Comparison of ENCODE assay signal across 26 cellular contexts in genomic region chr3:8723612-8724011, GRCh38. TPM values are rescaled to one million over a fixed set of nuclear protein-coding genes. Genes with fewer than 3 reads are reported as not detected.
DNase-seq lines count a peak whose midpoint lies in the region; ATAC-seq, FAIRE-seq and TF ChIP-seq lines count a peak whose summit lies in the region.
"Had no signal": no experiment of that assay in that cellular context is flagged by ENCODE, and none has a peak within 500 bp of the region (broad histone marks: within the 10 kb centered on the region; RNA-seq: fewer than 3 reads in every experiment).

No MANE protein-coding gene starts in this region.

- H4K20me1 ChIP-seq in H9 (ENCODE audit: control insufficient read depth, insufficient read depth, insufficient read length) = no peaks in the 10 kb centered on the region
- H4K20me1 ChIP-seq in PC-9 (ENCODE audit: insufficient read depth) = no peaks in the 10 kb centered on the region
- H4K20me1 ChIP-seq in H1 (replicated peaks in 1 of 2; ENCODE audit: control insufficient read depth in 1 of 2, insufficient read depth in 2 of 2, low read length in 2 of 2) = no peaks in the 10 kb centered on the region
- H4K20me1 ChIP-seq: BLaER1 treated with 17β-estradiol and CSF1 and Interleukin-3, amounts not matched to agents 10 nM and 100 nM had no signal

- no peaks in the 10 kb centered on the region for H3K23me2 ChIP-seq in H9 (ENCODE audit: insufficient read length, low read depth, low read length, poor library complexity, severe bottlenecking)
- H3K23me2 ChIP-seq in H1 (ENCODE audit: low read depth, low read length) = no peaks in the 10 kb centered on the region

- TF ChIP-seq EP300 in H1 (IDR thresholded peaks at IDR 0.05; ENCODE audit: borderline replicate concordance in 1 of 2, low read depth in 2 of 2, low read length in 2 of 2) = no peak

- intact Hi-C loops in PC-9 (cut with micrococcal nuclease; ENCODE audit: unreplicated experiment) = loop anchor here (1.0 kb wide), 1 partner anchor 17 kb away; no protein-coding TSS in a partner anchor
- intact Hi-C loops in spleen (cut with DNase I; ENCODE audit: low total_unique reads) = no loop called here

- peaks cover 78% of the 10 kb centered on the region for H3K27me3 Mint-ChIP-seq in H9 (ENCODE audit: low read depth)
- H3K27me3 Mint-ChIP-seq: CD4-positive, alpha-beta T cell had no signal

- no peaks in the 10 kb centered on the region for H3K9me2 ChIP-seq in PC-9 (ENCODE audit: insufficient read depth)

- no peak overlapping the region for H3K14ac ChIP-seq in H9 (ENCODE audit: insufficient read depth, low read length)
- H3K14ac ChIP-seq in H1 (ENCODE audit: insufficient read length) = no peak overlapping the region

- CTCF ChIA-PET in PC-9 (lab: Charles Lee) = no interaction called here
- CTCF ChIA-PET in H1 (lab: Charles Lee; ENCODE audit: partially characterized antibody) = interaction anchor here (0.9 to 1.9 kb wide), 6 partner anchors 9 to 59 kb away, joined by 3 to 6 read pairs (median 4); partner anchors contain the start of gene OXTR

- H2BK120ac ChIP-seq in H9 (ENCODE audit: low read depth, low read length, poor library complexity, severe bottlenecking) (no peak overlapping the region), H1 (replicated peaks; ENCODE audit: low read depth, low read length) (no peak overlapping the region), mesendoderm (ENCODE audit: low read depth, low read length) (no peak overlapping the region)

- no peaks in the 10 kb centered on the region; the same call in 1 of the 2 replicates for H3K4me1 ChIP-seq in H9 (ENCODE audit: insufficient read depth, low read length)
- peaks cover 20% of the 10 kb centered on the region for H3K4me1 ChIP-seq in PC-9 (replicated peaks; ENCODE audit: insufficient read depth)
- H3K4me1 ChIP-seq in H1 (replicated peaks in 1 of 4; ENCODE audit: control insufficient read depth in 3 of 4, insufficient read depth in 4 of 4, low read length in 3 of 4) = peaks cover 0 to 2% (median 0%) of the 10 kb centered on the region in 4 experiments; a peak in 2 of 7 replicates
- H3K4me1 ChIP-seq in mesendoderm (ENCODE audit: control insufficient read depth, low read depth, low read length) = peaks cover 4% of the 10 kb centered on the region
- H3K4me1 ChIP-seq in spleen = no peaks in the 10 kb centered on the region
- H3K4me1 ChIP-seq: BE2C; BLaER1 treated with 17β-estradiol and CSF1 and Interleukin-3, amounts not matched to agents 10 nM and 100 nM; HAP-1 had no signal

- H3K4me3 ChIP-seq in PC-9 (no peak overlapping the region), H1 (ENCODE audit: extremely low read depth in 1 of 4, insufficient read depth in 2 of 4, low read depth in 3 of 4, low read length in 4 of 4) (no peak overlapping the region), mesendoderm (ENCODE audit: low read length) (no peak overlapping the region), spleen (no peak overlapping the region)
- H3K4me3 ChIP-seq: A549; BLaER1 treated with 17β-estradiol and CSF1 and Interleukin-3, amounts not matched to agents 10 nM and 100 nM; GM23248; HAP-1 had no signal

- H3K79me1 ChIP-seq in H9 (ENCODE audit: insufficient read depth, low read depth, low read length, poor library complexity, severe bottlenecking) (no peaks in the 10 kb centered on the region), H1 (ENCODE audit: low read depth, low read length) (no peaks in the 10 kb centered on the region), mesendoderm (ENCODE audit: low read length) (no peaks in the 10 kb centered on the region)

- H2BK12ac ChIP-seq in H9 (ENCODE audit: insufficient read length, low read depth, low read length) (no peak overlapping the region), H1 (ENCODE audit: low read depth, low read length) (no peak overlapping the region)

- H3K79me2 ChIP-seq in H9 (ENCODE audit: insufficient read depth, low read length) (no peaks in the 10 kb centered on the region), PC-9 (ENCODE audit: low read depth) (no peaks in the 10 kb centered on the region), H1 (ENCODE audit: control insufficient read depth in 1 of 2, insufficient read depth in 2 of 2, low read length in 2 of 2) (no peaks in the 10 kb centered on the region), mesendoderm (ENCODE audit: control insufficient read depth, insufficient read depth, low read length) (no peaks in the 10 kb centered on the region)

- H3K36me3 Mint-ChIP-seq in H9 (ENCODE audit: insufficient read depth in 1 of 3, low read depth in 3 of 3) = no peaks in the 10 kb centered on the region
- H3K36me3 Mint-ChIP-seq: CD14-positive monocyte; CD8-positive, alpha-beta memory T cell had no signal

- H3K56ac ChIP-seq in H9 (ENCODE audit: insufficient read length, low read depth, low read length) (no peak overlapping the region), H1 (replicated peaks; ENCODE audit: insufficient read length, low read depth, low read length) (no peak overlapping the region), mesendoderm (ENCODE audit: low read length) (no peak overlapping the region)

- no peak for FAIRE-seq in H1 (lab: Jason Lieb, UNC)
- FAIRE-seq: A549, D721Med, GM12891 had no signal

- H2AFZ ChIP-seq in H9 (ENCODE audit: low read length) (no peak overlapping the region), PC-9 (no peak overlapping the region), H1 (ENCODE audit: low read length) (no peak overlapping the region)
- H2AFZ ChIP-seq: GM23248 had no signal

- no peaks in the 10 kb centered on the region for H3K27me3 ChIP-seq in H9 (ENCODE audit: insufficient read depth, low read length)
- H3K27me3 ChIP-seq in PC-9 (ENCODE audit: insufficient read depth, low read depth) = no peaks in the 10 kb centered on the region
- no peaks in the 10 kb centered on the region; a peak in 1 of 7 replicates for H3K27me3 ChIP-seq in H1 (replicated peaks in 1 of 4; ENCODE audit: control insufficient read depth in 3 of 4, extremely low read depth in 1 of 4, insufficient read depth in 3 of 4, low read length in 3 of 4)
- no peaks in the 10 kb centered on the region for H3K27me3 ChIP-seq in mesendoderm (ENCODE audit: insufficient read depth, low read length, poor library complexity)
- peaks cover 0 to 3% (median 0%) of the 10 kb centered on the region in 7 donors for H3K27me3 ChIP-seq in spleen (replicated peaks in 1 of 7)
- H3K27me3 ChIP-seq: BE2C; BLaER1 treated with 17β-estradiol and CSF1 and Interleukin-3, amounts not matched to agents 10 nM and 100 nM had no signal

- peaks cover 14% of the 10 kb centered on the region; the same call in 1 of the 2 replicates for H3F3A ChIP-seq in PC-9 (ENCODE audit: insufficient read depth, low read depth)

- H3K4me1 Mint-ChIP-seq in H9 = peaks cover 16 to 17% of the 10 kb centered on the region in 2 experiments
- H3K4me1 Mint-ChIP-seq: CD14-positive monocyte; CD8-positive, alpha-beta memory T cell had no signal

- no peak for TF ChIP-seq POLR2A in H1 (IDR thresholded peaks at IDR 0.05; ENCODE audit: control extremely low read depth in 1 of 2, low read depth in 2 of 2, low read length in 2 of 2)
- TF ChIP-seq POLR2A in spleen (IDR thresholded peaks at IDR 0.05) = no peak

- no peak overlapping the region for H3K27ac ChIP-seq in H9 (ENCODE audit: insufficient read length, low read depth, low read length)
- peak overlapping the region; percentile 36 for H3K27ac ChIP-seq in PC-9
- no peak overlapping the region for H3K27ac ChIP-seq in H1 (ENCODE audit: low read depth, low read length)
- H3K27ac ChIP-seq in mesendoderm (ENCODE audit: low read depth, low read length) = no peak overlapping the region
- no peak overlapping the region for H3K27ac ChIP-seq in spleen
- H3K27ac ChIP-seq: A549; BLaER1 treated with 17β-estradiol and CSF1 and Interleukin-3, amounts not matched to agents 10 nM and 100 nM; GM23248 had no signal

- no peak overlapping the region for H3T11ph ChIP-seq in H9 (ENCODE audit: low read length)

- H2BK15ac ChIP-seq in H9 (ENCODE audit: low read depth, low read length) = no peak overlapping the region
- H2BK15ac ChIP-seq in H1 (ENCODE audit: low read length) = no peak overlapping the region
- H2BK15ac ChIP-seq in mesendoderm (replicated peaks; ENCODE audit: low read depth) = no peak overlapping the region

- H3K9ac ChIP-seq in H9 (ENCODE audit: extremely low read depth, insufficient read length, low read length) (no peak overlapping the region), H1 (replicated peaks in 1 of 4; ENCODE audit: extremely low read depth in 1 of 4, low read depth in 3 of 4, low read length in 3 of 4) (no peak overlapping the region), mesendoderm (ENCODE audit: low read length) (no peak overlapping the region)
- H3K9ac ChIP-seq: BLaER1 treated with 17β-estradiol and CSF1 and Interleukin-3, amounts not matched to agents 10 nM and 100 nM; GM23248 had no signal

- peaks cover 3 to 4% of the 10 kb centered on the region in 2 experiments; a peak in 4 of 5 replicates for H3K9me3 Mint-ChIP-seq in H9
- H3K9me3 Mint-ChIP-seq: HFFc6 had no signal

- no peak overlapping the region for H3K18ac ChIP-seq in H9 (ENCODE audit: insufficient read length, low read depth, low read length)
- no peak overlapping the region for H3K18ac ChIP-seq in H1 (ENCODE audit: extremely low read depth, low read length)
- peak overlapping the region; percentile 24 for H3K18ac ChIP-seq in mesendoderm (ENCODE audit: low read length)

- POLR2A ChIA-PET in PC-9 (lab: Charles Lee; ENCODE audit: unreplicated experiment) = no interaction called here
- POLR2A ChIA-PET in H1 (lab: Charles Lee; ENCODE audit: partially characterized antibody) = no interaction called here

- H4K91ac ChIP-seq in H9 (ENCODE audit: insufficient read length, low read depth, low read length) = no peak overlapping the region
- H4K91ac ChIP-seq in H1 (replicated peaks; ENCODE audit: insufficient read length, low read length) = no peak overlapping the region

- H2AK5ac ChIP-seq in H9 (ENCODE audit: insufficient read length, low read length) (no peak overlapping the region), H1 (ENCODE audit: low read depth, low read length) (no peak overlapping the region), mesendoderm (ENCODE audit: low read length) (no peak overlapping the region)

- no peak for TF ChIP-seq RAD21 in H1 (IDR thresholded peaks at IDR 0.05 in 1 of 2, conservative IDR thresholded peaks at IDR 0.05 in 1 of 2; ENCODE audit: low read depth in 2 of 2, low read length in 2 of 2)

- ATAC-seq in GM18502 (IDR thresholded peaks at IDR 0.05; ENCODE audit: poor library complexity, unreplicated experiment) = no peak
- ATAC-seq: A549 had no signal

- TF ChIP-seq CTCF in H9 (conservative IDR thresholded peaks at IDR 0.05) (no peak), PC-9 (conservative IDR thresholded peaks at IDR 0.05) (no peak), H1 (IDR thresholded peaks at IDR 0.05; ENCODE audit: control extremely low read depth in 1 of 3, insufficient read depth in 1 of 3, low read depth in 1 of 3, low read length in 3 of 3) (no peak), spleen (IDR thresholded peaks at IDR 0.05 in 8 of 11, conservative IDR thresholded peaks at IDR 0.05 in 3 of 11) (no peak)

- DNase-seq in H9 (peak; percentile 45), PC-9 (no peak), H1 (ENCODE audit: low read depth in 1 of 2, low spot score in 2 of 2) (no peak), mesendoderm (peak; percentile 48), spleen (no peak), GM03348 (ENCODE audit: low spot score) (no peak)
- DNase-seq: 8988T; ACHN; AML-193; BE2C; CD4-positive, alpha-beta T cell; CD8-positive, alpha-beta memory T cell; DMS 273 treated with DMSO at 0.1 percent for 48 hours; DMS79; EL; GDM1; GM23248; HFFc6 had no signal

- H3K4ac ChIP-seq in H9 (ENCODE audit: low read depth, low read length) (no peak overlapping the region), H1 (replicated peaks; ENCODE audit: insufficient read length, low read depth, low read length) (no peak overlapping the region), mesendoderm (ENCODE audit: low read depth, low read length) (no peak overlapping the region)

- H3K36me3 ChIP-seq in PC-9 (ENCODE audit: low read depth) (no peaks in the 10 kb centered on the region), H1 (ENCODE audit: control insufficient read depth in 2 of 4, insufficient read depth in 4 of 4, low read length in 3 of 4) (no peaks in the 10 kb centered on the region), mesendoderm (ENCODE audit: control insufficient read depth, insufficient read depth, low read length) (no peaks in the 10 kb centered on the region), spleen (no peaks in the 10 kb centered on the region)
- H3K36me3 ChIP-seq: BE2C; BLaER1 treated with 17β-estradiol and CSF1 and Interleukin-3, amounts not matched to agents 10 nM and 100 nM; HAP-1 had no signal

- no peak overlapping the region for H2BK20ac ChIP-seq in H9 (ENCODE audit: low read depth, low read length, poor library complexity, severe bottlenecking)
- no peak overlapping the region for H2BK20ac ChIP-seq in H1 (ENCODE audit: low read length)

- WGBS in H9 (ENCODE audit: extremely low coverage, insufficient read length, low lambda C conversion rate) = no CpG with 5 or more reads among the region's 3 CpGs
- WGBS in H1 (ENCODE audit: extremely low coverage in 1 of 2, insufficient coverage in 1 of 2, insufficient read length in 1 of 2, insufficient replicate concordance in 2 of 2, low coverage in 1 of 2, low lambda C conversion rate in 2 of 2, missing lambda C conversion rate in 1 of 2), 2 experiments = 75% methylated on average over 3 of the region's 3 CpGs; no CpG with 5 or more reads in 1 of the 2 experiments
- no CpG with 5 or more reads among the region's 3 CpGs for WGBS in mesendoderm (ENCODE audit: extremely low coverage, insufficient coverage, low lambda C conversion rate)
- WGBS in spleen, 5 donors = 53 to 65% (median 58%) methylated on average over 3 of the region's 3 CpGs

- no peak overlapping the region for H3K4me3 Mint-ChIP-seq in H9
- H3K4me3 Mint-ChIP-seq: CD14-positive monocyte; CD4-positive, alpha-beta T cell; CD8-positive, alpha-beta memory T cell; HFFc6 had no signal

- no peak overlapping the region for H2BK5ac ChIP-seq in H9 (ENCODE audit: insufficient read length, low read length)
- H2BK5ac ChIP-seq in H1 (ENCODE audit: low read depth, low read length) = no peak overlapping the region
- no peak overlapping the region for H2BK5ac ChIP-seq in mesendoderm (ENCODE audit: low read length)

- BruUV-seq in PC-9 (replicated peaks; lab: Mats Ljungman, UMichigan) = no TSS peak

- H3K9me3 ChIP-seq in H9 (ENCODE audit: control insufficient read depth, low read depth, low read length) (no peaks in the 10 kb centered on the region), PC-9 (ENCODE audit: insufficient read depth, low read depth) (no peaks in the 10 kb centered on the region), H1 (ENCODE audit: insufficient read depth in 2 of 2, low read depth in 1 of 2, low read length in 1 of 2) (no peaks in the 10 kb centered on the region), spleen (peaks cover 0 to 11% (median 9%) of the 10 kb centered on the region in 8 donors)
- H3K9me3 ChIP-seq: BE2C, HAP-1 had no signal

- H4K8ac ChIP-seq in H9 (replicated peaks; ENCODE audit: insufficient read length, low read depth, low read length) (no peak overlapping the region), H1 (ENCODE audit: extremely low read depth, insufficient read depth, low read length) (no peak overlapping the region), mesendoderm (ENCODE audit: low read depth, low read length) (no peak overlapping the region)

- H3K27ac Mint-ChIP-seq in H9 = no peak overlapping the region
- H3K27ac Mint-ChIP-seq: CD14-positive monocyte; CD4-positive, alpha-beta T cell; CD8-positive, alpha-beta memory T cell; HFFc6 had no signal

- no peak overlapping the region for H3K4me2 ChIP-seq in H9 (ENCODE audit: insufficient read depth, insufficient read length, low read length)
- peak overlapping the region; percentile 49; the same call in 1 of the 2 replicates for H3K4me2 ChIP-seq in PC-9
- no peak overlapping the region for H3K4me2 ChIP-seq in H1 (ENCODE audit: insufficient read depth in 1 of 2, low read depth in 2 of 2, low read length in 2 of 2)
- no peak overlapping the region for H3K4me2 ChIP-seq in mesendoderm (ENCODE audit: low read length)
- H3K4me2 ChIP-seq: BLaER1 treated with 17β-estradiol and CSF1 and Interleukin-3, amounts not matched to agents 10 nM and 100 nM had no signal

- H4K5ac ChIP-seq in H9 (ENCODE audit: insufficient read length, low read depth, low read length) (no peak overlapping the region), H1 (ENCODE audit: insufficient read length, low read depth, low read length) (no peak overlapping the region), mesendoderm (ENCODE audit: low read length) (no peak overlapping the region)

- H3K23ac ChIP-seq in H9 (ENCODE audit: insufficient read length, low read depth, low read length) = no peak overlapping the region
- no peak overlapping the region for H3K23ac ChIP-seq in H1 (ENCODE audit: insufficient read length)
- no peak overlapping the region for H3K23ac ChIP-seq in mesendoderm (ENCODE audit: low read length)

RNA-seq across cellular contexts. Expression of gene CAV3, which starts 10.0 kb away (rescaled TPM):
- not detected in 2 replicates for total RNA-seq in H9 (2021)
- 0.24 TPM in 1 of 2 replicates, not detected in the other for total RNA-seq in PC-9 (2021)
- total RNA-seq in H1 (2021; fragmentation: NEBNext Ultra II Directional; extraction: Animal tissue kit (Norgen Biotek cat#: 25700)) = not detected in 2 replicates
- not detected in 2 replicates for polyA plus RNA-seq in H1 (2011; rRNA removed)
- not detected for polyA plus RNA-seq in H1 (2011; cell fraction: cytosol; rRNA removed)
- polyA plus RNA-seq in H1 (2011; cell fraction: nucleus; rRNA removed) = not detected
- polyA plus RNA-seq in H1 (2012, experiment 1 of 2) = 0.15 TPM in 1 of 4 replicates, not detected in the others
- not detected for polyA plus RNA-seq in H1 (2012, experiment 2 of 2)
- polyA plus RNA-seq in H1 (2013, experiment 1 of 2) = not detected
- polyA plus RNA-seq in H1 (2013, experiment 2 of 2) = not detected
- polyA minus RNA-seq in H1 (2011; rRNA and poly(A)+ RNA removed) = not detected in 2 replicates
- polyA minus RNA-seq in H1 (2011; cell fraction: cytosol; rRNA and poly(A)+ RNA removed) = not detected
- not detected for polyA minus RNA-seq in H1 (2011; cell fraction: nucleus; rRNA and poly(A)+ RNA removed)
- polyA plus RNA-seq in mesendoderm (2013, experiment 1 of 2) = not detected
- polyA plus RNA-seq in mesendoderm (2013, experiment 2 of 2) = not detected
- total RNA-seq in spleen = not detected
- under 1 TPM in 1 of 3 donors, not detected in 2; 0.11 TPM for polyA plus RNA-seq in spleen
- total RNA-seq: CD4-positive, alpha-beta T cell; CD8-positive, alpha-beta memory T cell; GM23248; H4 had no signal
- polyA plus RNA-seq: A549; CD14-positive monocyte; CD8-positive, alpha-beta memory T cell had no signal

RNA-seq across cellular contexts. Expression of gene OXTR, which starts 45.8 kb away (rescaled TPM):
- total RNA-seq in H9 (2021) (1.5 and 1.7 TPM in 2 replicates), PC-9 (2021) (3.4 and 6.9 TPM in 2 replicates), spleen (1 to 10 TPM in 2 of 7 donors, under 1 TPM in 5; 0.26 to 1.4 (median 0.67) TPM)
- total RNA-seq in H1 (2021; fragmentation: NEBNext Ultra II Directional; extraction: Animal tissue kit (Norgen Biotek cat#: 25700)) = 2.2 and 2.3 TPM in 2 replicates
- polyA plus RNA-seq in H1 (2011; rRNA removed) (0.77 and 0.91 TPM in 2 replicates), spleen (under 1 TPM; 0.19 to 0.39 (median 0.39) TPM)
- polyA plus RNA-seq in H1 (2011; cell fraction: cytosol; rRNA removed) = 0.76 TPM
- polyA plus RNA-seq in H1 (2011; cell fraction: nucleus; rRNA removed) = 4.0 TPM
- 0.92 to 1.5 TPM (median 1.2 TPM) in 4 replicates for polyA plus RNA-seq in H1 (2012, experiment 1 of 2)
- 0.33 TPM for polyA plus RNA-seq in H1 (2012, experiment 2 of 2)
- polyA plus RNA-seq in H1 (2013, experiment 1 of 2) = 1.5 TPM
- 1.7 TPM for polyA plus RNA-seq in H1 (2013, experiment 2 of 2)
- polyA minus RNA-seq in H1 (2011; rRNA and poly(A)+ RNA removed) = 0.85 and 1.0 TPM in 2 replicates
- polyA minus RNA-seq in H1 (2011; cell fraction: cytosol; rRNA and poly(A)+ RNA removed) = 1.1 TPM
- polyA minus RNA-seq in H1 (2011; cell fraction: nucleus; rRNA and poly(A)+ RNA removed) = 4.5 TPM
- 1.2 TPM for polyA plus RNA-seq in mesendoderm (2013, experiment 1 of 2)
- polyA plus RNA-seq in mesendoderm (2013, experiment 2 of 2) = 1.3 TPM

Comparison
In these comparisons a context has a peak if more than half of its experiments do, and no peak if none do; other contexts are left out.
1. DNase-seq: peak in H9 (single experiment) and mesendoderm (single experiment); none in PC-9 (0 of 2), H1 (0 of 2), spleen (single experiment) and GM03348 (single experiment).